1 cellular context compared by ENCODE assay signal in the genomic region with DNA sequence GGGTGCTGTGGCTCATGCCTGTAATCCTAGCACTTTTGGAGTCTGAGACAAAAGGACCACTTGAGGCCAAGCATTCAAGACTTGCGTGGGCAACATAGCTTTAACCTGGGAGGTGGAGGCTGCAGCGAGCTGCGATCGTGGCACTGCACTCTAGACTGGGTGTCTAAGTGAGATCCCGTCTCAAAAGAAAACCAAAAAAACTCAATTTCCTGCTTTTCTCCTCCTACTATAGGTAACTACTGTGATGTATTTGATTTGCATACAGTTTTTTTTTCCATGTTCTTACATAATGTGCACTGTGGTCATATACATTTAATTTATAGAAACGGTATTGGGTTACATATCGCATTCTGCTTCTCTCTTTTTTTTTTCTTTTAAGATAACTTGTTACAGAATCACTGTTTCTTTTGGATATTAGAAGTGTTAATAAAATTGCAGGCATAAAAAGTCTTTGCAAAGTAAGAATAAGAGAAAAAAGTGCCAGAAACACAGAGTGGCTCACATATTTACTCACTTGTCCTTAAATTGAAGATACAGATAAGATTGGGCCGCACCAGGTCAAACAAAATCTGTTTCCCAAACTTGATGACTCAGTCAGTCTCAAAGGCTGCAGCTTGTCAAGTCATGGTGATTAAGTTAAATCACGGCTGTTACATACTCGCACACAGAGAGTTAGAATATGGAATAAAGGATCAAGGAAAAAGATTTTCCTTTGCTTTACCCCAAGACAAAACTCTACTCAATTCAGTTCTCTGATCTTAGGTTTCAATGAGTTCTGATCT.
TF ChIP-seq lines count a peak whose summit lies in the region.

No MANE protein-coding gene starts in this region.

TF ChIP-seq in K562, 482 proteins besides CTCF, POLR2A, EP300 and RAD21 (continued from another document and continues in another):
- TF ChIP-seq, protein P1, sequence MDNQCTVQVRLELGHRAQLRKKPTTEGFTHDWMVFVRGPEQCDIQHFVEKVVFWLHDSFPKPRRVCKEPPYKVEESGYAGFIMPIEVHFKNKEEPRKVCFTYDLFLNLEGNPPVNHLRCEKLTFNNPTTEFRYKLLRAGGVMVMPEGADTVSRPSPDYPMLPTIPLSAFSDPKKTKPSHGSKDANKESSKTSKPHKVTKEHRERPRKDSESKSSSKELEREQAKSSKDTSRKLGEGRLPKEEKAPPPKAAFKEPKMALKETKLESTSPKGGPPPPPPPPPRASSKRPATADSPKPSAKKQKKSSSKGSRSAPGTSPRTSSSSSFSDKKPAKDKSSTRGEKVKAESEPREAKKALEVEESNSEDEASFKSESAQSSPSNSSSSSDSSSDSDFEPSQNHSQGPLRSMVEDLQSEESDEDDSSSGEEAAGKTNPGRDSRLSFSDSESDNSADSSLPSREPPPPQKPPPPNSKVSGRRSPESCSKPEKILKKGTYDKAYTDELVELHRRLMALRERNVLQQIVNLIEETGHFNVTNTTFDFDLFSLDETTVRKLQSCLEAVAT (IDR thresholded peaks at IDR 0.05), result no peak
- TF ChIP-seq, protein P2, sequence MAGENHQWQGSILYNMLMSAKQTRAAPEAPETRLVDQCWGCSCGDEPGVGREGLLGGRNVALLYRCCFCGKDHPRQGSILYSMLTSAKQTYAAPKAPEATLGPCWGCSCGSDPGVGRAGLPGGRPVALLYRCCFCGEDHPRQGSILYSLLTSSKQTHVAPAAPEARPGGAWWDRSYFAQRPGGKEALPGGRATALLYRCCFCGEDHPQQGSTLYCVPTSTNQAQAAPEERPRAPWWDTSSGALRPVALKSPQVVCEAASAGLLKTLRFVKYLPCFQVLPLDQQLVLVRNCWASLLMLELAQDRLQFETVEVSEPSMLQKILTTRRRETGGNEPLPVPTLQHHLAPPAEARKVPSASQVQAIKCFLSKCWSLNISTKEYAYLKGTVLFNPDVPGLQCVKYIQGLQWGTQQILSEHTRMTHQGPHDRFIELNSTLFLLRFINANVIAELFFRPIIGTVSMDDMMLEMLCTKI (IDR thresholded peaks at IDR 0.05; ENCODE audit: partially characterized antibody), result no peak
- TF ChIP-seq, protein P3, sequence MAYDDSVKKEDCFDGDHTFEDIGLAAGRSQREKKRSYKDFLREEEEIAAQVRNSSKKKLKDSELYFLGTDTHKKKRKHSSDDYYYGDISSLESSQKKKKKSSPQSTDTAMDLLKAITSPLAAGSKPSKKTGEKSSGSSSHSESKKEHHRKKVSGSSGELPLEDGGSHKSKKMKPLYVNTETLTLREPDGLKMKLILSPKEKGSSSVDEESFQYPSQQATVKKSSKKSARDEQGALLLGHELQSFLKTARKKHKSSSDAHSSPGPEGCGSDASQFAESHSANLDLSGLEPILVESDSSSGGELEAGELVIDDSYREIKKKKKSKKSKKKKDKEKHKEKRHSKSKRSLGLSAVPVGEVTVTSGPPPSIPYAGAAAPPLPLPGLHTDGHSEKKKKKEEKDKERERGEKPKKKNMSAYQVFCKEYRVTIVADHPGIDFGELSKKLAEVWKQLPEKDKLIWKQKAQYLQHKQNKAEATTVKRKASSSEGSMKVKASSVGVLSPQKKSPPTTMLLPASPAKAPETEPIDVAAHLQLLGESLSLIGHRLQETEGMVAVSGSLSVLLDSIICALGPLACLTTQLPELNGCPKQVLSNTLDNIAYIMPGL (CRISPR knock-in tag; IDR thresholded peaks at IDR 0.05), result no peak
- TF ChIP-seq PHB (CRISPR knock-in tag; IDR thresholded peaks at IDR 0.05) (no peak), ZNF197 (CRISPR knock-in tag; IDR thresholded peaks at IDR 0.05; ENCODE audit: low read depth) (no peak), NBN (IDR thresholded peaks at IDR 0.05; ENCODE audit: low read depth) (no peak), ZNF75A (CRISPR knock-in tag; IDR thresholded peaks at IDR 0.05) (no peak), EZH2 (IDR thresholded peaks at IDR 0.05; ENCODE audit: borderline replicate concordance, low read depth, low read length) (no peak), HMG20A (CRISPR knock-in tag; conservative IDR thresholded peaks at IDR 0.05) (no peak), LARP7 (IDR thresholded peaks at IDR 0.05) (no peak), NCOA1 (IDR thresholded peaks at IDR 0.05; ENCODE audit: low read depth) (no peak), FOXA3 (CRISPR knock-in tag; conservative IDR thresholded peaks at IDR 0.05 in 1 of 2, IDR thresholded peaks at IDR 0.05 in 1 of 2) (peak in 1 of 2 experiments; percentile 73; a peak in 2 of 4 replicates), ZNF175 (CRISPR knock-in tag; IDR thresholded peaks at IDR 0.05; ENCODE audit: low read depth) (no peak), SIN3B (IDR thresholded peaks at IDR 0.05; ENCODE audit: low read depth) (no peak), CHD1 (IDR thresholded peaks at IDR 0.05; ENCODE audit: low read length) (no peak), CHD4 (IDR thresholded peaks at IDR 0.05; ENCODE audit: insufficient read depth, insufficient replicate concordance, low read depth, low read length, poor library complexity, severe bottlenecking) (no peak), DDX20 (tag; IDR thresholded peaks at IDR 0.05; ENCODE audit: low read depth) (no peak), SLC30A9 (CRISPR knock-in tag; IDR thresholded peaks at IDR 0.05) (no peak), ZNF696 (CRISPR knock-in tag; conservative IDR thresholded peaks at IDR 0.05) (no peak), MYBL2 (IDR thresholded peaks at IDR 0.05; ENCODE audit: low read depth) (no peak), MYBL2 (CRISPR knock-in tag; IDR thresholded peaks at IDR 0.05; ENCODE audit: borderline replicate concordance) (no peak), PHF21A (IDR thresholded peaks at IDR 0.05; ENCODE audit: borderline replicate concordance, low read depth) (peak; percentile 88; the same call in 1 of the 2 replicates), MAFK (IDR thresholded peaks at IDR 0.05; ENCODE audit: low read length) (peak; percentile 79), FOXA1 (IDR thresholded peaks at IDR 0.05; ENCODE audit: borderline replicate concordance) (no peak), SMARCA4 (IDR thresholded peaks at IDR 0.05) (peak; percentile 67; the same call in 1 of the 2 replicates), ETV1 (tag; conservative IDR thresholded peaks at IDR 0.05; ENCODE audit: low read depth) (no peak), NFATC3 (IDR thresholded peaks at IDR 0.05) (no peak), BMI1 (IDR thresholded peaks at IDR 0.05; ENCODE audit: low read length) (no peak), MYNN (IDR thresholded peaks at IDR 0.05) (no peak), MYNN (CRISPR knock-in tag; IDR thresholded peaks at IDR 0.05) (no peak), NFXL1 (CRISPR knock-in tag; IDR thresholded peaks at IDR 0.05) (no peak), TEAD4 (IDR thresholded peaks at IDR 0.05; ENCODE audit: low read length) (peak; percentile 34; the same call in 1 of the 2 replicates), TEAD4 (CRISPR knock-in tag; IDR thresholded peaks at IDR 0.05; ENCODE audit: borderline replicate concordance) (no peak), ZNF699 (CRISPR knock-in tag; IDR thresholded peaks at IDR 0.05; ENCODE audit: insufficient replicate concordance) (no peak), HDGF (IDR thresholded peaks at IDR 0.05) (no peak)
- TF ChIP-seq, protein P4, sequence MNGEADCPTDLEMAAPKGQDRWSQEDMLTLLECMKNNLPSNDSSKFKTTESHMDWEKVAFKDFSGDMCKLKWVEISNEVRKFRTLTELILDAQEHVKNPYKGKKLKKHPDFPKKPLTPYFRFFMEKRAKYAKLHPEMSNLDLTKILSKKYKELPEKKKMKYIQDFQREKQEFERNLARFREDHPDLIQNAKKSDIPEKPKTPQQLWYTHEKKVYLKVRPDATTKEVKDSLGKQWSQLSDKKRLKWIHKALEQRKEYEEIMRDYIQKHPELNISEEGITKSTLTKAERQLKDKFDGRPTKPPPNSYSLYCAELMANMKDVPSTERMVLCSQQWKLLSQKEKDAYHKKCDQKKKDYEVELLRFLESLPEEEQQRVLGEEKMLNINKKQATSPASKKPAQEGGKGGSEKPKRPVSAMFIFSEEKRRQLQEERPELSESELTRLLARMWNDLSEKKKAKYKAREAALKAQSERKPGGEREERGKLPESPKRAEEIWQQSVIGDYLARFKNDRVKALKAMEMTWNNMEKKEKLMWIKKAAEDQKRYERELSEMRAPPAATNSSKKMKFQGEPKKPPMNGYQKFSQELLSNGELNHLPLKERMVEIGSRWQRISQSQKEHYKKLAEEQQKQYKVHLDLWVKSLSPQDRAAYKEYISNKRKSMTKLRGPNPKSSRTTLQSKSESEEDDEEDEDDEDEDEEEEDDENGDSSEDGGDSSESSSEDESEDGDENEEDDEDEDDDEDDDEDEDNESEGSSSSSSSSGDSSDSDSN (IDR thresholded peaks at IDR 0.05; ENCODE audit: borderline replicate concordance in 1 of 2, low read depth in 2 of 2, low read length in 2 of 2), result no peak
- TF ChIP-seq, protein P5, sequence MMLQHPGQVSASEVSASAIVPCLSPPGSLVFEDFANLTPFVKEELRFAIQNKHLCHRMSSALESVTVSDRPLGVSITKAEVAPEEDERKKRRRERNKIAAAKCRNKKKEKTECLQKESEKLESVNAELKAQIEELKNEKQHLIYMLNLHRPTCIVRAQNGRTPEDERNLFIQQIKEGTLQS (IDR thresholded peaks at IDR 0.05), result peak; percentile 90
- TF ChIP-seq, protein P5 (CRISPR knock-in tag; conservative IDR thresholded peaks at IDR 0.05), result no peak
- TF ChIP-seq, protein P6, sequence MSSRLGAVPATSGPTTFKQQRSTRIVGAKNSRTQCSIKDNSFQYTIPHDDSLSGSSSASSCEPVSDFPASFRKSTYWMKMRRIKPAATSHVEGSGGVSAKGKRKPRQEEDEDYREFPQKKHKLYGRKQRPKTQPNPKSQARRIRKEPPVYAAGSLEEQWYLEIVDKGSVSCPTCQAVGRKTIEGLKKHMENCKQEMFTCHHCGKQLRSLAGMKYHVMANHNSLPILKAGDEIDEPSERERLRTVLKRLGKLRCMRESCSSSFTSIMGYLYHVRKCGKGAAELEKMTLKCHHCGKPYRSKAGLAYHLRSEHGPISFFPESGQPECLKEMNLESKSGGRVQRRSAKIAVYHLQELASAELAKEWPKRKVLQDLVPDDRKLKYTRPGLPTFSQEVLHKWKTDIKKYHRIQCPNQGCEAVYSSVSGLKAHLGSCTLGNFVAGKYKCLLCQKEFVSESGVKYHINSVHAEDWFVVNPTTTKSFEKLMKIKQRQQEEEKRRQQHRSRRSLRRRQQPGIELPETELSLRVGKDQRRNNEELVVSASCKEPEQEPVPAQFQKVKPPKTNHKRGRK (tag; IDR thresholded peaks at IDR 0.05), result no peak
- TF ChIP-seq, protein P7, sequence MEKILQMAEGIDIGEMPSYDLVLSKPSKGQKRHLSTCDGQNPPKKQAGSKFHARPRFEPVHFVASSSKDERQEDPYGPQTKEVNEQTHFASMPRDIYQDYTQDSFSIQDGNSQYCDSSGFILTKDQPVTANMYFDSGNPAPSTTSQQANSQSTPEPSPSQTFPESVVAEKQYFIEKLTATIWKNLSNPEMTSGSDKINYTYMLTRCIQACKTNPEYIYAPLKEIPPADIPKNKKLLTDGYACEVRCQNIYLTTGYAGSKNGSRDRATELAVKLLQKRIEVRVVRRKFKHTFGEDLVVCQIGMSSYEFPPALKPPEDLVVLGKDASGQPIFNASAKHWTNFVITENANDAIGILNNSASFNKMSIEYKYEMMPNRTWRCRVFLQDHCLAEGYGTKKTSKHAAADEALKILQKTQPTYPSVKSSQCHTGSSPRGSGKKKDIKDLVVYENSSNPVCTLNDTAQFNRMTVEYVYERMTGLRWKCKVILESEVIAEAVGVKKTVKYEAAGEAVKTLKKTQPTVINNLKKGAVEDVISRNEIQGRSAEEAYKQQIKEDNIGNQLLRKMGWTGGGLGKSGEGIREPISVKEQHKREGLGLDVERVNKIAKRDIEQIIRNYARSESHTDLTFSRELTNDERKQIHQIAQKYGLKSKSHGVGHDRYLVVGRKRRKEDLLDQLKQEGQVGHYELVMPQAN (IDR thresholded peaks at IDR 0.05; ENCODE audit: borderline replicate concordance), result no peak
- TF ChIP-seq, protein P8, sequence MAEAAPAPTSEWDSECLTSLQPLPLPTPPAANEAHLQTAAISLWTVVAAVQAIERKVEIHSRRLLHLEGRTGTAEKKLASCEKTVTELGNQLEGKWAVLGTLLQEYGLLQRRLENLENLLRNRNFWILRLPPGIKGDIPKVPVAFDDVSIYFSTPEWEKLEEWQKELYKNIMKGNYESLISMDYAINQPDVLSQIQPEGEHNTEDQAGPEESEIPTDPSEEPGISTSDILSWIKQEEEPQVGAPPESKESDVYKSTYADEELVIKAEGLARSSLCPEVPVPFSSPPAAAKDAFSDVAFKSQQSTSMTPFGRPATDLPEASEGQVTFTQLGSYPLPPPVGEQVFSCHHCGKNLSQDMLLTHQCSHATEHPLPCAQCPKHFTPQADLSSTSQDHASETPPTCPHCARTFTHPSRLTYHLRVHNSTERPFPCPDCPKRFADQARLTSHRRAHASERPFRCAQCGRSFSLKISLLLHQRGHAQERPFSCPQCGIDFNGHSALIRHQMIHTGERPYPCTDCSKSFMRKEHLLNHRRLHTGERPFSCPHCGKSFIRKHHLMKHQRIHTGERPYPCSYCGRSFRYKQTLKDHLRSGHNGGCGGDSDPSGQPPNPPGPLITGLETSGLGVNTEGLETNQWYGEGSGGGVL (CRISPR knock-in tag; IDR thresholded peaks at IDR 0.05), result no peak
- TF ChIP-seq, protein P9, sequence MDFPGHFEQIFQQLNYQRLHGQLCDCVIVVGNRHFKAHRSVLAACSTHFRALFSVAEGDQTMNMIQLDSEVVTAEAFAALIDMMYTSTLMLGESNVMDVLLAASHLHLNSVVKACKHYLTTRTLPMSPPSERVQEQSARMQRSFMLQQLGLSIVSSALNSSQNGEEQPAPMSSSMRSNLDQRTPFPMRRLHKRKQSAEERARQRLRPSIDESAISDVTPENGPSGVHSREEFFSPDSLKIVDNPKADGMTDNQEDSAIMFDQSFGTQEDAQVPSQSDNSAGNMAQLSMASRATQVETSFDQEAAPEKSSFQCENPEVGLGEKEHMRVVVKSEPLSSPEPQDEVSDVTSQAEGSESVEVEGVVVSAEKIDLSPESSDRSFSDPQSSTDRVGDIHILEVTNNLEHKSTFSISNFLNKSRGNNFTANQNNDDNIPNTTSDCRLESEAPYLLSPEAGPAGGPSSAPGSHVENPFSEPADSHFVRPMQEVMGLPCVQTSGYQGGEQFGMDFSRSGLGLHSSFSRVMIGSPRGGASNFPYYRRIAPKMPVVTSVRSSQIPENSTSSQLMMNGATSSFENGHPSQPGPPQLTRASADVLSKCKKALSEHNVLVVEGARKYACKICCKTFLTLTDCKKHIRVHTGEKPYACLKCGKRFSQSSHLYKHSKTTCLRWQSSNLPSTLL (IDR thresholded peaks at IDR 0.05), result no peak
